ENCODE assay signal across 22 cellular contexts in the genomic region with DNA sequence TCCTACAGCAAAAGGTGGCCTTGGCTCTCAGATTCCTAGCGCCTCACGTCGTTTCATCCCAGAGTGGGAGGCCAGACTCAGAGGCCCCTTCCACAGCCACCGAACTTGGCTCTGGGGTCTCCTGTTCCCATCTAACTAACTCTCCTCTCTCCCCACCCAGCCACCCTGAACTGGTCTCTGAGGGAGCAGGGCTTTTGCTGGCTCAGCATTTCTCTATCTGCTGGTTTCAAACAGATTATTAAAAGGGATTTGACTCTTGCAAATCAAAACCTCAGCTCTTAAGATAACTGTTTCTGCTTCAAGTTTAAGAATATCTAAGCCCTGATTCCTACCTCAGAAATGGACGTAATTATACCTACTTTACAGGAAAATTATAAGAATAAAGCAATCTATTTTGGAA.
DNase-seq lines count a peak whose midpoint lies in the region; FAIRE-seq and TF ChIP-seq lines count a peak whose summit lies in the region.
"Had no signal": no experiment of that assay in that cellular context is flagged by ENCODE, and none has a peak within 500 bp of the region (broad histone marks: within the 10 kb centered on the region; RNA-seq: fewer than 3 reads in every experiment).

No MANE protein-coding gene starts in this region.

- H3K9me3 ChIP-seq in H1 (ENCODE audit: insufficient read depth in 2 of 2, low read depth in 1 of 2, low read length in 1 of 2) (no peaks in the 10 kb centered on the region), BE2C (no peaks in the 10 kb centered on the region)
- H3K9me3 ChIP-seq: BLaER1, Caco-2 had no signal

- no peak for TF ChIP-seq POLR2A in H1 (IDR thresholded peaks at IDR 0.05; ENCODE audit: control extremely low read depth in 1 of 2, low read depth in 2 of 2, low read length in 2 of 2)

- no peaks in the 10 kb centered on the region for H3K27me3 Mint-ChIP-seq in activated CD4-positive, alpha-beta memory T cell treated with anti-CD3 and anti-CD28 coated beads for 36 hours

- no peak overlapping the region for H3K18ac ChIP-seq in H1 (ENCODE audit: extremely low read depth, low read length)

- TF ChIP-seq EP300 in H1 (IDR thresholded peaks at IDR 0.05; ENCODE audit: borderline replicate concordance in 1 of 2, low read depth in 2 of 2, low read length in 2 of 2): no peak

- no peak overlapping the region for H2BK12ac ChIP-seq in H1 (ENCODE audit: low read depth, low read length)

- H3K27ac ChIP-seq in H1 (ENCODE audit: low read depth, low read length): no peak overlapping the region
- H3K27ac ChIP-seq: 22Rv1, BLaER1, C4-2B, GM23248 had no signal

- 97% methylated on average over 5 of the region's 5 CpGs; no CpG with 5 or more reads in 1 of the 2 experiments for WGBS in H1 (ENCODE audit: extremely low coverage in 1 of 2, insufficient coverage in 1 of 2, insufficient read length in 1 of 2, insufficient replicate concordance in 2 of 2, low coverage in 1 of 2, low lambda C conversion rate in 2 of 2, missing lambda C conversion rate in 1 of 2), 2 experiments

- H3K27ac Mint-ChIP-seq in activated CD4-positive, alpha-beta memory T cell treated with anti-CD3 and anti-CD28 coated beads for 36 hours: no peak overlapping the region
- H3K27ac Mint-ChIP-seq: CD4-positive, CD25-positive, alpha-beta regulatory T cell; CD8-positive, alpha-beta T cell had no signal

- H3K4me1 ChIP-seq in H1 (replicated peaks in 1 of 4; ENCODE audit: control insufficient read depth in 3 of 4, insufficient read depth in 4 of 4, low read length in 3 of 4): no peaks in the 10 kb centered on the region
- no peaks in the 10 kb centered on the region for H3K4me1 ChIP-seq in BE2C
- H3K4me1 ChIP-seq: BLaER1, Caco-2 had no signal

- no peak overlapping the region for H3K4me2 ChIP-seq in H1 (ENCODE audit: insufficient read depth in 1 of 2, low read depth in 2 of 2, low read length in 2 of 2)
- H3K4me2 ChIP-seq: BLaER1 had no signal

- H2BK20ac ChIP-seq in H1 (ENCODE audit: low read length): no peak overlapping the region

- no peaks in the 10 kb centered on the region for H3K79me2 ChIP-seq in H1 (ENCODE audit: control insufficient read depth in 1 of 2, insufficient read depth in 2 of 2, low read length in 2 of 2)

- peak; percentile 24 for DNase-seq in NCI-H82 (lab: John Stamatoyannopoulos, UW)
- no peak for DNase-seq in NCI-H82 treated with DMSO at 0.1 percent for 48 hours (lab: John Stamatoyannopoulos, UW; ENCODE audit: unreplicated experiment)
- peak; percentile 9 for DNase-seq in RPMI8226
- no peak for DNase-seq in H1 (ENCODE audit: low read depth in 1 of 2, low spot score in 2 of 2)
- DNase-seq in AG08396 (ENCODE audit: low spot score): no peak
- no peak for DNase-seq in activated CD4-positive, alpha-beta memory T cell treated with anti-CD3 and anti-CD28 coated beads for 36 hours
- DNase-seq in BE2C: no peak
- DNase-seq: ACHN; Caco-2; CD4-positive, CD25-positive, alpha-beta regulatory T cell; CD8-positive, alpha-beta T cell; DMS153; DND-41; GM23248; H9 had no signal

- H4K91ac ChIP-seq in H1 (replicated peaks; ENCODE audit: insufficient read length, low read length): no peak overlapping the region

- intact Hi-C loops in activated CD4-positive, alpha-beta memory T cell treated with anti-CD3 and anti-CD28 coated beads for 36 hours (cut with micrococcal nuclease): no loop called here

- CTCF ChIA-PET in H1 (lab: Charles Lee; ENCODE audit: partially characterized antibody): interaction anchor here (1.3 kb wide), 1 partner anchor 12 kb away, joined by 4 read pairs; no protein-coding TSS in a partner anchor
- CTCF ChIA-PET in activated CD4-positive, alpha-beta memory T cell treated with anti-CD3 and anti-CD28 coated beads for 36 hours (lab: Charles Lee): no interaction called here

- no peak overlapping the region for H3K4me3 Mint-ChIP-seq in activated CD4-positive, alpha-beta memory T cell treated with anti-CD3 and anti-CD28 coated beads for 36 hours
- H3K4me3 Mint-ChIP-seq: CD4-positive, CD25-positive, alpha-beta regulatory T cell; CD8-positive, alpha-beta T cell; H9 had no signal

- TF ChIP-seq CTCF in H1 (IDR thresholded peaks at IDR 0.05; ENCODE audit: control extremely low read depth in 1 of 3, insufficient read depth in 1 of 3, low read depth in 1 of 3, low read length in 3 of 3): no peak
- TF ChIP-seq CTCF in BE2C (IDR thresholded peaks at IDR 0.05; ENCODE audit: low read depth, low read length): no peak

- TF ChIP-seq RAD21 in H1 (IDR thresholded peaks at IDR 0.05 in 1 of 2, conservative IDR thresholded peaks at IDR 0.05 in 1 of 2; ENCODE audit: low read depth in 2 of 2, low read length in 2 of 2): no peak

- no peaks in the 10 kb centered on the region for H4K20me1 ChIP-seq in H1 (replicated peaks in 1 of 2; ENCODE audit: control insufficient read depth in 1 of 2, insufficient read depth in 2 of 2, low read length in 2 of 2)
- H4K20me1 ChIP-seq: BLaER1 had no signal

- H3K9me3 Mint-ChIP-seq in activated CD4-positive, alpha-beta memory T cell treated with anti-CD3 and anti-CD28 coated beads for 36 hours: no peaks in the 10 kb centered on the region
- H3K9me3 Mint-ChIP-seq: CD4-positive, CD25-positive, alpha-beta regulatory T cell; CD8-positive, alpha-beta T cell; H9 had no signal

- H3K23me2 ChIP-seq in H1 (ENCODE audit: low read depth, low read length): no peaks in the 10 kb centered on the region

- POLR2A ChIA-PET in H1 (lab: Charles Lee; ENCODE audit: partially characterized antibody): no interaction called here
- POLR2A ChIA-PET in activated CD4-positive, alpha-beta memory T cell treated with anti-CD3 and anti-CD28 coated beads for 36 hours (lab: Charles Lee): no interaction called here

- no peak overlapping the region for H3K9ac ChIP-seq in H1 (replicated peaks in 1 of 4; ENCODE audit: extremely low read depth in 1 of 4, low read depth in 3 of 4, low read length in 3 of 4)
- H3K9ac ChIP-seq: BLaER1, GM23248 had no signal

- H3K36me3 ChIP-seq in H1 (ENCODE audit: control insufficient read depth in 2 of 4, insufficient read depth in 4 of 4, low read length in 3 of 4) (no peaks in the 10 kb centered on the region), BE2C (no peaks in the 10 kb centered on the region)
- H3K36me3 ChIP-seq: BLaER1 had no signal

- H4K8ac ChIP-seq in H1 (ENCODE audit: extremely low read depth, insufficient read depth, low read length): no peak overlapping the region; the same call in 1 of the 2 replicates

- no peak overlapping the region for H4K5ac ChIP-seq in H1 (ENCODE audit: insufficient read length, low read depth, low read length)

- no peak overlapping the region for H2BK120ac ChIP-seq in H1 (replicated peaks; ENCODE audit: low read depth, low read length)

- H3K56ac ChIP-seq in H1 (replicated peaks; ENCODE audit: insufficient read length, low read depth, low read length): no peak overlapping the region

- no peaks in the 10 kb centered on the region for H3K36me3 Mint-ChIP-seq in activated CD4-positive, alpha-beta memory T cell treated with anti-CD3 and anti-CD28 coated beads for 36 hours
- H3K36me3 Mint-ChIP-seq: CD4-positive, CD25-positive, alpha-beta regulatory T cell; CD8-positive, alpha-beta T cell had no signal

- H2AK5ac ChIP-seq in H1 (ENCODE audit: low read depth, low read length): no peak overlapping the region

- H3K4me3 ChIP-seq in H1 (ENCODE audit: extremely low read depth in 1 of 4, insufficient read depth in 2 of 4, low read depth in 3 of 4, low read length in 4 of 4): no peak overlapping the region
- H3K4me3 ChIP-seq in BE2C (ENCODE audit: low read depth, low read length): no peak overlapping the region
- H3K4me3 ChIP-seq: BLaER1, GM23248 had no signal

- H3K4me1 Mint-ChIP-seq in activated CD4-positive, alpha-beta memory T cell treated with anti-CD3 and anti-CD28 coated beads for 36 hours (ENCODE audit: low read depth): peaks cover 10% of the 10 kb centered on the region
- H3K4me1 Mint-ChIP-seq: H9 had no signal

- H2BK15ac ChIP-seq in H1 (ENCODE audit: low read length): no peak overlapping the region

- H3K79me1 ChIP-seq in H1 (ENCODE audit: low read depth, low read length): no peaks in the 10 kb centered on the region

- no peak overlapping the region for H3K4ac ChIP-seq in H1 (replicated peaks; ENCODE audit: insufficient read length, low read depth, low read length)

- H3K27me3 ChIP-seq in H1 (replicated peaks in 1 of 4; ENCODE audit: control insufficient read depth in 3 of 4, extremely low read depth in 1 of 4, insufficient read depth in 3 of 4, low read length in 3 of 4): no peaks in the 10 kb centered on the region
- H3K27me3 ChIP-seq in BE2C: no peaks in the 10 kb centered on the region
- H3K27me3 ChIP-seq: BLaER1 had no signal

- no peak overlapping the region for H3K14ac ChIP-seq in H1 (ENCODE audit: insufficient read length)

- no peak overlapping the region for H3K23ac ChIP-seq in H1 (ENCODE audit: insufficient read length)

- no peak for FAIRE-seq in H1 (lab: Jason Lieb, UNC)
- FAIRE-seq: A204.1, G401.6, GM12892, GM19239 had no signal

- H2BK5ac ChIP-seq in H1 (ENCODE audit: low read depth, low read length): no peak overlapping the region

- H2AFZ ChIP-seq in H1 (ENCODE audit: low read length): no peak overlapping the region
- H2AFZ ChIP-seq: GM23248 had no signal

TF ChIP-seq in H1, 55 proteins besides CTCF, POLR2A, EP300 and RAD21:
- TF ChIP-seq TEAD4 (IDR thresholded peaks at IDR 0.05; ENCODE audit: low read depth, low read length) (no peak), MAFK (IDR thresholded peaks at IDR 0.05; ENCODE audit: low read depth, low read length) (peak; percentile 69), RNF2 (IDR thresholded peaks at IDR 0.05; ENCODE audit: borderline replicate concordance, low read depth, low read length, missing control alignments, poor library complexity, severe bottlenecking) (no peak), CBX5 (IDR thresholded peaks at IDR 0.05; ENCODE audit: low read depth, low read length) (no peak), SIN3A (conservative IDR thresholded peaks at IDR 0.05 in 1 of 2, IDR thresholded peaks at IDR 0.05 in 1 of 2; ENCODE audit: low read depth in 1 of 2, low read length in 2 of 2) (no peak)
TF ChIP-seq in H1: peak in this region for 1.

Comparison
In these comparisons a context has a peak if more than half of its experiments do, and no peak if none do; other contexts are left out.
1. DNase-seq: peak in NCI-H82 (single experiment) and RPMI8226 (single experiment); none in NCI-H82 treated with DMSO at 0.1 percent for 48 hours (single experiment), H1 (0 of 2), AG08396 (single experiment), activated CD4-positive, alpha-beta memory T cell treated with anti-CD3 and anti-CD28 coated beads for 36 hours (single experiment) and BE2C (single experiment).